ENCODE assay signal across 8 cellular contexts in genomic region chr6:36027501-36028087, GRCh38. TPM values are rescaled to one million over a fixed set of nuclear protein-coding genes. Genes with fewer than 3 reads are reported as not detected.
DNase-seq lines count a peak whose midpoint lies in the region; ATAC-seq and TF ChIP-seq lines count a peak whose summit lies in the region.

MAPK14 (plus strand) TSS chr6:36027808; CDS start chr6:36028158, 350 bp downstream.

- WGBS in heart right ventricle, 2 donors, result 0 to 1% methylated on average over 60 to 62 of the region's 62 CpGs

- peak; percentile 98 for DNase-seq in NCI-H1694 (lab: John Stamatoyannopoulos, UW)
- peak; percentile 99 for DNase-seq in amniotic stem cell (lab: John Stamatoyannopoulos, UW)
- DNase-seq in heart right ventricle, result peak; percentile 99 to 100
- peak; percentile 100 for DNase-seq in posterior vena cava (ENCODE audit: low spot score)
- peak; percentile 99 for DNase-seq in upper lobe of right lung

- no peaks in the 10 kb centered on the region for H3K9me3 Mint-ChIP-seq in T-helper 1 cell treated with Interleukin-12 subunit alpha and Interleukin-12 subunit beta and Interleukin-4 antibody, amounts not matched to agents 30 μg/mL and 1 μg/mL, for 36 hours

- H3K4me1 Mint-ChIP-seq in T-helper 1 cell treated with Interleukin-12 subunit alpha and Interleukin-12 subunit beta and Interleukin-4 antibody, amounts not matched to agents 30 μg/mL and 1 μg/mL, for 36 hours (ENCODE audit: low read depth), result peaks cover 29% of the 10 kb centered on the region

- H3K4me3 ChIP-seq in heart right ventricle, result peak within 1 kb of the TSS; percentile 82 to 100 (median 96)
- H3K4me3 ChIP-seq in upper lobe of right lung, result peak within 1 kb of the TSS; percentile 98

- H3K27ac Mint-ChIP-seq in T-helper 1 cell treated with Interleukin-12 subunit alpha and Interleukin-12 subunit beta and Interleukin-4 antibody, amounts not matched to agents 30 μg/mL and 1 μg/mL, for 36 hours, result peak within 1 kb of the TSS; percentile 88

- peak; percentile 94 for TF ChIP-seq POLR2A in GM15510 (IDR thresholded peaks at IDR 0.05; ENCODE audit: borderline replicate concordance, extremely low read depth, insufficient read length)

- H3K27ac ChIP-seq in heart right ventricle (peak within 1 kb of the TSS; percentile 84 to 96 (median 94)), upper lobe of right lung (peak within 1 kb of the TSS; percentile 95)

- TF ChIP-seq CTCF in heart right ventricle (IDR thresholded peaks at IDR 0.05) (peak; percentile 86 to 98 (median 91)), upper lobe of right lung (IDR thresholded peaks at IDR 0.05) (peak; percentile 88)

- ATAC-seq in HG02885 (IDR thresholded peaks at IDR 0.05; ENCODE audit: poor library complexity, unreplicated experiment), result peak; percentile 90
- peak; percentile 96 to 98 (median 96) for ATAC-seq in heart right ventricle
- peak; percentile 96 for ATAC-seq in upper lobe of right lung

- H3K4me3 Mint-ChIP-seq in T-helper 1 cell treated with Interleukin-12 subunit alpha and Interleukin-12 subunit beta and Interleukin-4 antibody, amounts not matched to agents 30 μg/mL and 1 μg/mL, for 36 hours, result peak within 1 kb of the TSS; percentile 89

- peaks cover 0 to 21% (median 18%) of the 10 kb centered on the region in 7 donors for H3K27me3 ChIP-seq in heart right ventricle
- no peaks in the 10 kb centered on the region for H3K27me3 ChIP-seq in upper lobe of right lung

- peaks cover 15% of the 10 kb centered on the region for H3K36me3 Mint-ChIP-seq in T-helper 1 cell treated with Interleukin-12 subunit alpha and Interleukin-12 subunit beta and Interleukin-4 antibody, amounts not matched to agents 30 μg/mL and 1 μg/mL, for 36 hours (ENCODE audit: low read depth)

- H3K9me3 ChIP-seq in heart right ventricle (no peaks in the 10 kb centered on the region), upper lobe of right lung (no peaks in the 10 kb centered on the region)

- H3K27me3 Mint-ChIP-seq in T-helper 1 cell treated with Interleukin-12 subunit alpha and Interleukin-12 subunit beta and Interleukin-4 antibody, amounts not matched to agents 30 μg/mL and 1 μg/mL, for 36 hours (ENCODE audit: low read depth), result peaks cover 29% of the 10 kb centered on the region

- intact Hi-C loops in heart right ventricle (cut with DNase I) (loop anchor here in 9 of 10 donors (1.0 to 10.0 kb wide), 7 partner anchors 67 to 337 kb away; partner anchors contain the start of gene BRPF3 (in 6 of the 9)), posterior vena cava (cut with DNase I) (loop anchor here (1.0 to 2.0 kb wide), 2 partner anchors 66 to 67 kb away; no protein-coding TSS in a partner anchor), upper lobe of right lung (cut with DNase I) (loop anchor here (5.0 kb wide), 1 partner anchor 70 kb away; no protein-coding TSS in a partner anchor)

- H3K36me3 ChIP-seq in heart right ventricle (no peaks in the 10 kb centered on the region), upper lobe of right lung (no peaks in the 10 kb centered on the region)

- H3K4me1 ChIP-seq in heart right ventricle (peaks cover 5 to 49% (median 29%) of the 10 kb centered on the region in 9 donors), upper lobe of right lung (peaks cover 31% of the 10 kb centered on the region)

RNA-seq across cellular contexts. Expression of gene MAPK14, which starts in this region (rescaled TPM):
- total RNA-seq in heart right ventricle (10 to 100 TPM; 25.0 to 38.1 (median 29.4) TPM), posterior vena cava (10 to 100 TPM; 43.5 to 44.3 TPM), upper lobe of right lung (60.6 TPM)
- 10 to 100 TPM in 1 of 2 donors, 1 to 10 TPM in 1; 9.2 to 18.2 TPM for polyA plus RNA-seq in heart right ventricle

Comparison
In these comparisons a context has a peak if more than half of its experiments do, and no peak if none do; other contexts are left out.
1. Peak in every context shown above with its lines: DNase-seq, ATAC-seq, H3K4me3 ChIP-seq and H3K27ac ChIP-seq.